ENCODE assay signal across 20 cellular contexts in genomic region chr12:47209014-47209413, GRCh38.
DNase-seq lines count a peak whose midpoint lies in the region; ATAC-seq and TF ChIP-seq lines count a peak whose summit lies in the region.
"Had no signal": no experiment of that assay in that cellular context is flagged by ENCODE, and none has a peak within 500 bp of the region (broad histone marks: within the 10 kb centered on the region; RNA-seq: fewer than 3 reads in every experiment).

No MANE protein-coding gene starts in this region.

- H3K27ac Mint-ChIP-seq in activated T-cell treated with anti-CD3 and anti-CD28 coated beads, Interleukin-2, amount 50 U/mL, for 24 hours, result peak overlapping the region; percentile 98
- peak overlapping the region; percentile 99 for H3K27ac Mint-ChIP-seq in activated naive CD8-positive, alpha-beta T cell
- peak overlapping the region; percentile 42 for H3K27ac Mint-ChIP-seq in neural progenitor cell
- H3K27ac Mint-ChIP-seq: nephron had no signal

- H3K27me3 ChIP-seq in Loucy (ENCODE audit: insufficient read depth, low read length, poor library complexity, severe bottlenecking) (no peaks in the 10 kb centered on the region), neural progenitor cell (no peaks in the 10 kb centered on the region)
- H3K27me3 ChIP-seq: colonic mucosa had no signal

- H3K9me3 Mint-ChIP-seq in activated T-cell treated with anti-CD3 and anti-CD28 coated beads, Interleukin-2, amount 50 U/mL, for 24 hours, result no peaks in the 10 kb centered on the region
- H3K9me3 Mint-ChIP-seq in activated naive CD8-positive, alpha-beta T cell (ENCODE audit: low read depth), result no peaks in the 10 kb centered on the region
- H3K9me3 Mint-ChIP-seq in neural progenitor cell, result peaks cover 2% of the 10 kb centered on the region
- H3K9me3 Mint-ChIP-seq: nephron had no signal

- H4K20me1 ChIP-seq in Loucy (ENCODE audit: insufficient read depth, low read length, poor library complexity, severe bottlenecking) (no peaks in the 10 kb centered on the region), neural progenitor cell (ENCODE audit: low read depth) (no peaks in the 10 kb centered on the region)

- intact Hi-C loops in lower leg skin (cut with DNase I; ENCODE audit: low total_unique reads), result loop anchor here (5.0 kb wide), 1 partner anchor 743 kb away; no protein-coding TSS in a partner anchor

- H3K9ac ChIP-seq in Loucy (ENCODE audit: low read depth, low read length, poor library complexity, severe bottlenecking) (peak overlapping the region; percentile 68), neural progenitor cell (no peak overlapping the region)

- no peaks in the 10 kb centered on the region for H3K27me3 Mint-ChIP-seq in activated T-cell treated with anti-CD3 and anti-CD28 coated beads, Interleukin-2, amount 50 U/mL, for 24 hours
- H3K27me3 Mint-ChIP-seq in activated naive CD8-positive, alpha-beta T cell, result no peaks in the 10 kb centered on the region
- H3K27me3 Mint-ChIP-seq in neural progenitor cell (ENCODE audit: insufficient read depth, low read depth), result no peaks in the 10 kb centered on the region

- peak overlapping the region; percentile 91 for H3K4me3 Mint-ChIP-seq in activated T-cell treated with anti-CD3 and anti-CD28 coated beads, Interleukin-2, amount 50 U/mL, for 24 hours
- peak overlapping the region; percentile 98 for H3K4me3 Mint-ChIP-seq in activated naive CD8-positive, alpha-beta T cell
- H3K4me3 Mint-ChIP-seq in neural progenitor cell, result no peak overlapping the region
- H3K4me3 Mint-ChIP-seq: nephron had no signal

- H3K36me3 ChIP-seq in Loucy (ENCODE audit: insufficient read depth, low read length) (0 out of 2 replicates have a peak, but pooled peaks cover 3% of the 10 kb centered on the region), neural progenitor cell (no peaks in the 10 kb centered on the region)
- H3K36me3 ChIP-seq: colonic mucosa, lower lobe of right lung had no signal

- H3K9me2 ChIP-seq in Loucy (replicated peaks; ENCODE audit: low read depth, low read length), result no peaks in the 10 kb centered on the region

- peaks cover 95% of the 10 kb centered on the region for H3K36me3 Mint-ChIP-seq in activated T-cell treated with anti-CD3 and anti-CD28 coated beads, Interleukin-2, amount 50 U/mL, for 24 hours (ENCODE audit: low read depth)
- H3K36me3 Mint-ChIP-seq in activated naive CD8-positive, alpha-beta T cell, result peaks cover 62% of the 10 kb centered on the region
- H3K36me3 Mint-ChIP-seq in neural progenitor cell, result no peaks in the 10 kb centered on the region

- H3K4me3 ChIP-seq in Loucy (ENCODE audit: low read length, poor library complexity, severe bottlenecking) (no peak overlapping the region), neural progenitor cell (no peak overlapping the region), lower leg skin (ENCODE audit: low read depth, poor library complexity, severe bottlenecking) (no peak overlapping the region)
- H3K4me3 ChIP-seq: colonic mucosa, GM12878, lower lobe of right lung had no signal

- H3K79me2 ChIP-seq in Loucy (ENCODE audit: insufficient read depth, low read length), result peaks cover 42% of the 10 kb centered on the region
- no peaks in the 10 kb centered on the region for H3K79me2 ChIP-seq in neural progenitor cell (ENCODE audit: low read depth)

- H2AFZ ChIP-seq in Loucy (ENCODE audit: low read length) (no peak overlapping the region), neural progenitor cell (replicated peaks) (no peak overlapping the region)

- WGBS in lower leg skin, 2 donors, result 87 to 97% methylated on average over 6 of the region's 6 CpGs

- H3K4me1 ChIP-seq in Loucy (ENCODE audit: insufficient read depth, low read length, poor library complexity, severe bottlenecking) (peaks cover 73% of the 10 kb centered on the region), neural progenitor cell (no peaks in the 10 kb centered on the region)
- H3K4me1 ChIP-seq: colonic mucosa had no signal

- no peak for ATAC-seq in HG02973 (IDR thresholded peaks at IDR 0.05; ENCODE audit: unreplicated experiment)
- ATAC-seq: GM12878, lower lobe of right lung had no signal

- no peak for DNase-seq in activated T-cell treated with anti-CD3 and anti-CD28 coated beads, Interleukin-2, amount 50 U/mL, for 24 hours
- DNase-seq in activated T-cell treated with anti-CD3 and anti-CD28 coated beads, Interleukin-2, amount 50 U/mL, for 1 hour, result no peak
- DNase-seq in neural progenitor cell (ENCODE audit: low spot score) (no peak), lower leg skin (ENCODE audit: low spot score in 2 of 2) (no peak), NCI-H2196 (lab: John Stamatoyannopoulos, UW; ENCODE audit: unreplicated experiment) (no peak)
- DNase-seq: ACHN; activated CD4-positive, CD25-positive, alpha-beta regulatory T cell; Caco-2; colonic mucosa; foreskin melanocyte; KBM-7; lower lobe of right lung; NCI-H1105; NCI-H2171; NK-92 treated with Interleukin-12 subunit alpha and Interleukin-12 subunit beta, amount 100 ng/mL, for 24 hours had no signal

- no peak for TF ChIP-seq POLR2A in lower leg skin (IDR thresholded peaks at IDR 0.05)

- H3F3A ChIP-seq in Loucy (ENCODE audit: low read depth) (peaks cover 23% of the 10 kb centered on the region), neural progenitor cell (ENCODE audit: low read depth) (no peaks in the 10 kb centered on the region)

- no peak overlapping the region for H3K27ac ChIP-seq in neural progenitor cell

- H3K9me3 ChIP-seq in Loucy (ENCODE audit: insufficient read depth, low read depth, low read length) (no peaks in the 10 kb centered on the region; the same call in 1 of the 2 replicates), neural progenitor cell (ENCODE audit: low read depth) (no peaks in the 10 kb centered on the region)
- H3K9me3 ChIP-seq: colonic mucosa, lower lobe of right lung had no signal

- H3K4me2 ChIP-seq in Loucy (ENCODE audit: low read depth, low read length, poor library complexity, severe bottlenecking) (peak overlapping the region; percentile 82), neural progenitor cell (no peak overlapping the region)

- peaks cover 85% of the 10 kb centered on the region for H3K4me1 Mint-ChIP-seq in activated T-cell treated with anti-CD3 and anti-CD28 coated beads, Interleukin-2, amount 50 U/mL, for 24 hours (ENCODE audit: low read depth)
- H3K4me1 Mint-ChIP-seq in activated naive CD8-positive, alpha-beta T cell (ENCODE audit: low read depth), result peaks cover 70% of the 10 kb centered on the region
- peaks cover 3% of the 10 kb centered on the region for H3K4me1 Mint-ChIP-seq in neural progenitor cell

- TF ChIP-seq CTCF in Loucy (conservative IDR thresholded peaks at IDR 0.05; ENCODE audit: low read length) (no peak), neural progenitor cell (IDR thresholded peaks at IDR 0.05) (no peak), lower leg skin (IDR thresholded peaks at IDR 0.05) (no peak)

Comparison
In these comparisons a context has a peak if more than half of its experiments do, and no peak if none do; other contexts are left out.
1. H3K27ac Mint-ChIP-seq: peak in every context shown above with its lines; median percentile 99 in activated naive CD8-positive, alpha-beta T cell; 98 in activated T-cell treated with anti-CD3 and anti-CD28 coated beads, Interleukin-2, amount 50 U/mL, for 24 hours; 42 in neural progenitor cell.